Comparison of ENCODE assay signal across 9 cellular contexts in genomic region chr20:41004561-41005360, GRCh38. TPM values are rescaled to one million over a fixed set of nuclear protein-coding genes. Genes with fewer than 3 reads are reported as not detected.
DNase-seq lines count a peak whose midpoint lies in the region; ATAC-seq and TF ChIP-seq lines count a peak whose summit lies in the region.
"Had no signal": no experiment of that assay in that cellular context is flagged by ENCODE, and none has a peak within 500 bp of the region (broad histone marks: within the 10 kb centered on the region; RNA-seq: fewer than 3 reads in every experiment).

No MANE protein-coding gene starts in this region.

- no peaks in the 10 kb centered on the region for H3K27me3 ChIP-seq in esophagus (ENCODE audit: control insufficient read depth in 1 of 2, insufficient read depth in 2 of 2, low read length in 2 of 2)

- peak; percentile 30 for DNase-seq in G401 (ENCODE audit: low spot score)
- DNase-seq in RWPE1 (ENCODE audit: low spot score), result peak; percentile 69
- DNase-seq in retinal pigment epithelial cell (ENCODE audit: low read depth), result peak; percentile 54
- DNase-seq in D341Med (ENCODE audit: low spot score), result no peak
- DNase-seq in NCI-H2081 treated with DMSO at 0.1 percent for 48 hours (lab: John Stamatoyannopoulos, UW), result no peak
- no peak for DNase-seq in HEK293T (ENCODE audit: extremely low spot score)
- DNase-seq: naive thymus-derived CD8-positive, alpha-beta T cell had no signal

- ATAC-seq in HG03469 (IDR thresholded peaks at IDR 0.05; ENCODE audit: unreplicated experiment), result no peak
- ATAC-seq: naive thymus-derived CD8-positive, alpha-beta T cell had no signal

- TF ChIP-seq CTCF in RWPE1 (conservative IDR thresholded peaks at IDR 0.05; ENCODE audit: low read depth) (no peak), retinal pigment epithelial cell (conservative IDR thresholded peaks at IDR 0.05; ENCODE audit: low read depth, low read length) (no peak)

- WGBS in esophagus, 2 donors, result 54 to 57% methylated on average over 8 of the region's 8 CpGs

- peak overlapping the region; percentile 99 for H3K27ac ChIP-seq in RWPE1
- peak overlapping the region; percentile 89 to 92 for H3K27ac ChIP-seq in esophagus (ENCODE audit: low read depth in 2 of 2, low read length in 1 of 2)

- CTCF ChIA-PET in RWPE1 (lab: Yijun Ruan, JAX) (interaction anchor here (0.6 to 0.9 kb wide), 2 partner anchors 12 to 14 kb away, joined by 4 to 5 read pairs; no protein-coding TSS in a partner anchor), HEK293T (lab: Yijun Ruan, JAX) (interaction anchor here (1.1 kb wide), 1 partner anchor 14 kb away, joined by 5 read pairs; no protein-coding TSS in a partner anchor)

- in situ Hi-C loops in G401 (cut with HindIII; ENCODE audit: low sequenced_read_pairs), result no loop called here

- POLR2A ChIA-PET in RWPE1 (lab: Yijun Ruan, JAX; ENCODE audit: low non-redundant PET) (interaction anchor here (1.5 kb wide), 1 partner anchor 13 kb away, joined by 6 read pairs; no protein-coding TSS in a partner anchor), HEK293T (lab: Yijun Ruan, JAX) (no interaction called here)

- H3K9me3 ChIP-seq in esophagus (ENCODE audit: control insufficient read depth in 2 of 2, insufficient read depth in 1 of 2, low read depth in 1 of 2, low read length in 1 of 2), result no peaks in the 10 kb centered on the region

- no peak overlapping the region for H3K4me3 ChIP-seq in esophagus (ENCODE audit: low read depth in 1 of 2, low read length in 2 of 2)
- H3K4me3 ChIP-seq in retinal pigment epithelial cell (ENCODE audit: low read length), result peak overlapping the region; percentile 12

- H3K36me3 ChIP-seq in esophagus (ENCODE audit: control insufficient read depth in 2 of 2, insufficient read depth in 2 of 2, low read length in 1 of 2), result no peaks in the 10 kb centered on the region

- peaks cover 4 to 21% of the 10 kb centered on the region in 2 donors for H3K4me1 ChIP-seq in esophagus (ENCODE audit: control insufficient read depth in 2 of 2, insufficient read depth in 2 of 2, low read length in 1 of 2)

TF ChIP-seq in HEK293T, 16 proteins besides CTCF, POLR2A, EP300 and RAD21:
- TF ChIP-seq FOXA1 (IDR thresholded peaks at IDR 0.05), result no peak
- no peak for TF ChIP-seq LEF1 (IDR thresholded peaks at IDR 0.05; ENCODE audit: borderline replicate concordance)
- no peak for TF ChIP-seq FOXK2 (IDR thresholded peaks at IDR 0.05)
- no peak for TF ChIP-seq SP1 (IDR thresholded peaks at IDR 0.05)

RNA-seq across cellular contexts. Expression of gene TOP1, which starts 23.9 kb away (rescaled TPM):
- 32.1 and 39.7 TPM in 2 replicates for total RNA-seq in G401 (2014; rRNA removed; shearing (Covaris generic))
- 10 to 100 TPM; 25.7 to 27.0 TPM for polyA plus RNA-seq in esophagus

Comparison
In these comparisons a context has a peak if more than half of its experiments do, and no peak if none do; other contexts are left out.
1. DNase-seq: peak in G401 (single experiment), RWPE1 (single experiment) and retinal pigment epithelial cell (single experiment); none in D341Med (single experiment), NCI-H2081 treated with DMSO at 0.1 percent for 48 hours (single experiment) and HEK293T (single experiment).